In genomic region chr6:28838289-28838633, GRCh38 we compare ENCODE assay signal across 8 cellular contexts.
DNase-seq lines count a peak whose midpoint lies in the region; ATAC-seq lines count a peak whose summit lies in the region.

No MANE protein-coding gene starts in this region.

- ATAC-seq in Right ventricle myocardium inferior (peak; percentile 90), HG03159 (IDR thresholded peaks at IDR 0.05; ENCODE audit: unreplicated experiment) (peak; percentile 63)

- DNase-seq in Right ventricle myocardium inferior (ENCODE audit: missing footprints) (no peak), cardiac septum (ENCODE audit: low spot score) (no peak), NCI-H526 (lab: John Stamatoyannopoulos, UW) (peak; percentile 75 to 83), ecto neural progenitor cell (ENCODE audit: low spot score) (peak; percentile 80), lung microvascular endothelial cell (ENCODE audit: low read depth in 2 of 2) (peak; percentile 81 to 87)
- peak; percentile 64 to 67 for DNase-seq in activated CD4-positive, alpha-beta T cell treated with anti-CD3 and anti-CD28 coated beads, Interleukin-2, amount 50 U/mL, for 4 hours
- DNase-seq in stimulated activated CD4-positive, alpha-beta T cell treated with anti-CD3 and anti-CD28 coated beads, TNF-alpha, amount 100 ng/mL, for 24 hours (ENCODE audit: low read depth in 3 of 3), result peak; percentile 46 to 69 (median 61)

- intact Hi-C loops in Right ventricle myocardium inferior (cut with DNase I), result loop anchor here (1.0 to 5.0 kb wide), 4 partner anchors 26 to 179 kb away; no protein-coding TSS in a partner anchor
- intact Hi-C loops in cardiac septum (cut with DNase I), result loop anchor here (1.0 to 10.0 kb wide), 3 partner anchors 59 to 147 kb away; no protein-coding TSS in a partner anchor

Comparison
In these comparisons a context has a peak if more than half of its experiments do, and no peak if none do; other contexts are left out.
1. DNase-seq: peak in NCI-H526 (2 of 2), activated CD4-positive, alpha-beta T cell treated with anti-CD3 and anti-CD28 coated beads, Interleukin-2, amount 50 U/mL, for 4 hours (2 of 2), ecto neural progenitor cell (single experiment), lung microvascular endothelial cell (2 of 2) and stimulated activated CD4-positive, alpha-beta T cell treated with anti-CD3 and anti-CD28 coated beads, TNF-alpha, amount 100 ng/mL, for 24 hours (3 of 3); none in Right ventricle myocardium inferior (single experiment) and cardiac septum (single experiment).